Comparison of ENCODE assay signal across 1 cellular context in the genomic region with DNA sequence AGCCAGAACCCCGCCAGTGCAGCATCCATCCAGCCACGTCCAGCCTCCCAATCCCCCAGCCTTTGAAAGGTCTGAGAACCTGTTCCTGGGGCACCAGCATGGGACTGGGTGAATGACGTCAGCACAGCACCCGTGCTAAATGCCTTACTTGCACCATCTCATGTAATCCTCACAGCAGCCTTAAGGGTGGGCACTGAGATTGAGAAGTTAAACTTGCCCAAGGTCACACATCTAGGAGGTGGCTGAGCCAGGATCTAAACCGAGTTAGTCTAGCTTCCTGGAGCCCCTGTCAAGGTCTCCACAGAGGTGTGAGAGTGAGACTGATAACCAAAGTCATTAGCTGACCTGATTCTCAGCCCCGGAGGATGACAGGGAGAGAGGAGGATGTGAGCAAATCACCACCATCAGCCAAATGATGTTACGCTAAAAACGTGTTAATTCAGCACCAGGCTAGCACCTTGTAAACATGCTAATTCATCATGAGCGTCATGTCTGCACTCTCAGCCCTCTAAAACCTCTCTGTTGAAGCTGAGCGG.
TF ChIP-seq lines count a peak whose summit lies in the region.

No MANE protein-coding gene starts in this region.

TF ChIP-seq in K562, 482 proteins besides CTCF, POLR2A, EP300 and RAD21:
- TF ChIP-seq, protein P1, sequence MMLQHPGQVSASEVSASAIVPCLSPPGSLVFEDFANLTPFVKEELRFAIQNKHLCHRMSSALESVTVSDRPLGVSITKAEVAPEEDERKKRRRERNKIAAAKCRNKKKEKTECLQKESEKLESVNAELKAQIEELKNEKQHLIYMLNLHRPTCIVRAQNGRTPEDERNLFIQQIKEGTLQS (IDR thresholded peaks at IDR 0.05), result peak; percentile 74
- TF ChIP-seq, protein P1 (CRISPR knock-in tag; conservative IDR thresholded peaks at IDR 0.05), result no peak
- no peak for TF ChIP-seq HOXB6 (CRISPR knock-in tag; IDR thresholded peaks at IDR 0.05; ENCODE audit: borderline replicate concordance)
- TF ChIP-seq GATA2 (CRISPR knock-in tag; IDR thresholded peaks at IDR 0.05), result no peak
- 0 out of 2 replicates have a peak, but pooled peaks have one; percentile 10 for TF ChIP-seq CREM (IDR thresholded peaks at IDR 0.05; ENCODE audit: low read depth)
- no peak for TF ChIP-seq ATF1 (CRISPR knock-in tag; IDR thresholded peaks at IDR 0.05)
- TF ChIP-seq ATF1 (tag; IDR thresholded peaks at IDR 0.05), result peak; percentile 50; the same call in 1 of the 2 replicates
- TF ChIP-seq ATF7 (IDR thresholded peaks at IDR 0.05), result peak; percentile 57; the same call in 1 of the 2 replicates
- TF ChIP-seq, protein P2, sequence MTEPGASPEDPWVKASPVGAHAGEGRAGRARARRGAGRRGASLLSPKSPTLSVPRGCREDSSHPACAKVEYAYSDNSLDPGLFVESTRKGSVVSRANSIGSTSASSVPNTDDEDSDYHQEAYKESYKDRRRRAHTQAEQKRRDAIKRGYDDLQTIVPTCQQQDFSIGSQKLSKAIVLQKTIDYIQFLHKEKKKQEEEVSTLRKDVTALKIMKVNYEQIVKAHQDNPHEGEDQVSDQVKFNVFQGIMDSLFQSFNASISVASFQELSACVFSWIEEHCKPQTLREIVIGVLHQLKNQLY (CRISPR knock-in tag; conservative IDR thresholded peaks at IDR 0.05), result no peak
- TF ChIP-seq BRF1 (IDR thresholded peaks at IDR 0.05; ENCODE audit: borderline replicate concordance, extremely low read depth, insufficient read length), result no peak
- TF ChIP-seq ZNF263 (CRISPR knock-in tag; IDR thresholded peaks at IDR 0.05; ENCODE audit: borderline replicate concordance), result no peak
- no peak for TF ChIP-seq TEAD2 (tag; IDR thresholded peaks at IDR 0.05)
